ENCODE assay signal across 8 cellular contexts in the genomic region with DNA sequence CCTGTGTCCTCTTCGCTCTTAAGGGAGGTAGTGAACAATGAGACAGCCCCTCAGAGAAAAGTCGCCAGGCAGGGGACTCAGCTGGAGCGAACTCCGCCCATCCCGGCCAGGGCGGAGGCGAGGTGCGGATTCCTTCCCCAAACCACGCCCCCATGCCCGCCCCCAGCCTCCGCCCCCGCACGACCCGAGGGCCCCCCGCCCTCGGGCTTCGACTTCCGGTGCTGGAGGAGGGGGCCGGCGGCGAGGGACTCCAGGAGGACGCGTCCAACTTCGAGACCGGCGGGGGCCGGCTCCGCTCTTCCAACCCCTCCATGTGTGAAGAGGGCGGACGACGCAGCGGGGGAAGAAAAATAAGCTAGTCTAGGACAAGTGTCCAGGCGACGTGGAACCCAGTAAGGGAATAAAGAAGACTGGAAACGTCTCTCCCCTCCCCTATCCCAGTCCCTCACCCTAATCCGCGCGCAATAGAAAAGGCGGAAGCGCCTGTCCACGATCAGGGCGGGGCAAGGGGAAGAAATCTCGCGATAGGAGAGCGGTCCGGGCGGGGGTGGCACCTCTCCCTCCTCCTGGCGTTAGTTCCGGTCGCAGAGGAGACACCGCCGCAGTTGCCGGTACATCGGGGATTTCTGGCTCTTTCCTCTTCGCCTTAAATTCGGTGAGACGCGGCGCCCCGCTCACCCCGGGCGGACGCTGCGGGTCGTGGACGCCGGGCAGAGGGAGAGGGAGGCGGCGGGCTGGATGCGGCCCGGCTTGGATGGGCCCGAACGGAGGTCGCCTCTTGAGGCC.
A peak's percentile ranks its signal among the peaks of the same experiment; 100 is the strongest.
DNase-seq lines count a peak whose midpoint lies in the region; ATAC-seq and TF ChIP-seq lines count a peak whose summit lies in the region.

Gene BZW1, plus strand, starts transcription at position 575 of the 786 bp plus-strand sequence. CDS start 1,308 bp downstream, outside the sequence.

- TF ChIP-seq CTCF in AG09319 (IDR thresholded peaks at IDR 0.05; ENCODE audit: low read depth, low read length), result no peak

- ATAC-seq in GM19035 (IDR thresholded peaks at IDR 0.05; ENCODE audit: unreplicated experiment), result peak; percentile 81
- ATAC-seq in HG03354 (IDR thresholded peaks at IDR 0.05; ENCODE audit: poor library complexity, severe bottlenecking, unreplicated experiment), result peak; percentile 86
- peak; percentile 80 to 89 for ATAC-seq in activated CD4-positive, CD25-positive, alpha-beta regulatory T cell treated with anti-CD3 and anti-CD28 coated beads, Interleukin-2, amount 50 U/mL, for 24 hours

- peak; percentile 95 for DNase-seq in AG09319 (ENCODE audit: extremely low read depth, low read depth)
- DNase-seq in NCI-H446 treated with DMSO at 0.1 percent for 48 hours (lab: John Stamatoyannopoulos, UW), result peak; percentile 90
- DNase-seq in cerebellar cortex (ENCODE audit: low spot score), result peak; percentile 98
- peak; percentile 98 for DNase-seq in islet precursor cell
- peak; percentile 94 to 97 (median 95) for DNase-seq in stimulated activated CD4-positive, alpha-beta T cell treated with anti-CD3 and anti-CD28 coated beads, Interleukin-12 subunit alpha, Interleukin-12 subunit beta, amount 100 ng/mL, for 48 hours (ENCODE audit: low read depth in 2 of 3, low spot score in 1 of 3)

Comparison
In these comparisons a context has a peak if more than half of its experiments do, and no peak if none do; other contexts are left out.
1. Peak in every context shown above with its lines: DNase-seq and ATAC-seq.